ENCODE assay signal across 7 cellular contexts in the genomic region with DNA sequence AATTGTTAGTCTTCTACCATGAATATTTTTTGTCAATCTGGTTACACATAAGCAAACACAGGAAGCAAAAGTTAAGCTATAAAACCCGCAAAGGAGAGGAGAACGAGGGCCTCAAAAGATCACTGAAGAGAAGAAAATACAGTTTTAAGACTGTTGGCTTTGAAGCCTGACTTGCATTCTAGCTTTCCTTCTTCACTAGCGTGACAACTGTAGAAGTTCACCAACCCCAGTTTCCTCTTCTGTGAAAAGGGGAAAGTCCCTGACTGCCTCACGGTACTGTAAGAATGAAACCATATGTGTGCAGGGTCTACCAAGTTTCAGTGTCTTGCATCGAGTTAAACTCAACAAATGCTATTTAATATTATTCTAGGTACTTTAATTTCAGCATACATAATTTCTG. TPM values are rescaled to one million over a fixed set of nuclear protein-coding genes. Genes with fewer than 3 reads are reported as not detected.
A peak's percentile ranks its signal among the peaks of the same experiment; 100 is the strongest.
DNase-seq lines count a peak whose midpoint lies in the region; ATAC-seq and TF ChIP-seq lines count a peak whose summit lies in the region.

No MANE protein-coding gene starts in this region.

- no peak for TF ChIP-seq POLR2A in gastrocnemius medialis (IDR thresholded peaks at IDR 0.05)

- peak overlapping the region; percentile 95 for H3K27ac ChIP-seq in SJSA1
- H3K27ac ChIP-seq in thymus (ENCODE audit: low read depth) = peak overlapping the region; percentile 54
- H3K27ac ChIP-seq in gastrocnemius medialis = no peak overlapping the region

- DNase-seq in SJSA1 (ENCODE audit: low read depth in 1 of 2, low spot score in 2 of 2) (peak; percentile 61 to 81), choroid plexus epithelial cell (ENCODE audit: low read depth) (peak; percentile 74), gastrocnemius medialis (no peak), HCEC 1CT (no peak)

- peaks cover 45% of the 10 kb centered on the region for H3K4me1 ChIP-seq in SJSA1 (replicated peaks)
- peaks cover 13% of the 10 kb centered on the region for H3K4me1 ChIP-seq in thymus (ENCODE audit: control insufficient read depth, insufficient read depth, low read length)
- no peaks in the 10 kb centered on the region for H3K4me1 ChIP-seq in gastrocnemius medialis

- H3K4me3 ChIP-seq in SJSA1 = no peak overlapping the region
- no peak overlapping the region for H3K4me3 ChIP-seq in choroid plexus epithelial cell (ENCODE audit: low read depth, low read length)
- peak overlapping the region; percentile 25 for H3K4me3 ChIP-seq in thymus (ENCODE audit: low read length)
- no peak overlapping the region for H3K4me3 ChIP-seq in gastrocnemius medialis

- intact Hi-C loops in gastrocnemius medialis (cut with DNase I; ENCODE audit: low total_unique reads) = no loop called here

- WGBS in thymus = under 1% methylated on average over 5 of the region's 5 CpGs

- no peaks in the 10 kb centered on the region for H3K36me3 ChIP-seq in SJSA1
- no peaks in the 10 kb centered on the region for H3K36me3 ChIP-seq in thymus (ENCODE audit: control insufficient read depth, insufficient read depth)
- no peaks in the 10 kb centered on the region for H3K36me3 ChIP-seq in gastrocnemius medialis

- no peaks in the 10 kb centered on the region for H3K9me3 ChIP-seq in SJSA1 (replicated peaks)
- no peaks in the 10 kb centered on the region for H3K9me3 ChIP-seq in thymus (ENCODE audit: control insufficient read depth)
- H3K9me3 ChIP-seq in gastrocnemius medialis = no peaks in the 10 kb centered on the region

- ATAC-seq in GM18870 (IDR thresholded peaks at IDR 0.05; ENCODE audit: unreplicated experiment) (peak; percentile 98), HG02870 (IDR thresholded peaks at IDR 0.05; ENCODE audit: unreplicated experiment) (peak; percentile 97), gastrocnemius medialis (no peak)

- H3K27me3 ChIP-seq in SJSA1 (replicated peaks) = no peaks in the 10 kb centered on the region
- H3K27me3 ChIP-seq in thymus (ENCODE audit: control insufficient read depth, insufficient read depth) = no peaks in the 10 kb centered on the region
- H3K27me3 ChIP-seq in gastrocnemius medialis = no peaks in the 10 kb centered on the region

- TF ChIP-seq CTCF in choroid plexus epithelial cell (conservative IDR thresholded peaks at IDR 0.05; ENCODE audit: low read depth, low read length) (no peak), gastrocnemius medialis (IDR thresholded peaks at IDR 0.05 in 4 of 5, conservative IDR thresholded peaks at IDR 0.05 in 1 of 5) (no peak)

- in situ Hi-C loops in gastrocnemius medialis (cut with MboI; ENCODE audit: low sequenced_read_pairs in 4 of 4) = loop anchor here in 2 of 4 donors (10.0 to 25.0 kb wide), 2 partner anchors 651 to 654 kb away; no protein-coding TSS in a partner anchor

RNA-seq across cellular contexts. Expression of gene LRRN3, which starts 7.5 kb away (rescaled TPM):
- 0.22 TPM in 1 of 2 replicates, not detected in the other for total RNA-seq in SJSA1 (2014; rRNA removed; shearing (Covaris generic))
- polyA plus RNA-seq in thymus = 5.4 TPM
- total RNA-seq in gastrocnemius medialis = 10 to 100 TPM in 1 of 4 donors, 1 to 10 TPM in 2, under 1 TPM in 1; 0.42 to 11.7 (median 6.9) TPM

Comparison
In these comparisons a context has a peak if more than half of its experiments do, and no peak if none do; other contexts are left out.
1. ATAC-seq: peak in GM18870 (single experiment) and HG02870 (single experiment); none in gastrocnemius medialis (0 of 2).
2. DNase-seq: peak in SJSA1 (2 of 2) and choroid plexus epithelial cell (single experiment); none in gastrocnemius medialis (0 of 2) and HCEC 1CT (single experiment).
3. H3K27ac ChIP-seq: peak in SJSA1 (single experiment) and thymus (single experiment); none in gastrocnemius medialis (0 of 4).